In genomic region chr19:4415352-4415751, GRCh38 we compare ENCODE assay signal across 12 cellular contexts. TPM values are rescaled to one million over a fixed set of nuclear protein-coding genes. Genes with fewer than 3 reads are reported as not detected.
A peak's percentile ranks its signal among the peaks of the same experiment; 100 is the strongest.
DNase-seq lines count a peak whose midpoint lies in the region; ATAC-seq, FAIRE-seq and TF ChIP-seq lines count a peak whose summit lies in the region.
"Had no signal": no experiment of that assay in that cellular context is flagged by ENCODE, and none has a peak within 500 bp of the region (broad histone marks: within the 10 kb centered on the region; RNA-seq: fewer than 3 reads in every experiment).

No MANE protein-coding gene starts in this region.

- WGBS in K562 (ENCODE audit: insufficient coverage, low coverage, missing lambda C conversion rate) = 93% methylated on average over 10 of the region's 10 CpGs
- WGBS in small intestine, 3 donors = 42 to 59% (median 59%) methylated on average over 10 of the region's 10 CpGs

- peak overlapping the region; percentile 35 for H3K9ac ChIP-seq in HUES6 (ENCODE audit: low read length)
- H3K9ac ChIP-seq in K562 (ENCODE audit: insufficient read depth in 1 of 2, low read depth in 2 of 2, low read length in 2 of 2) = peak overlapping the region in 1 of 2 experiments; percentile 79; a peak in 2 of 4 replicates

- no peaks in the 10 kb centered on the region for H3K27me3 ChIP-seq in HUES6 (ENCODE audit: control insufficient read depth, insufficient read depth, low read length)
- H3K27me3 ChIP-seq in K562 (ENCODE audit: control insufficient read depth in 2 of 2, insufficient read depth in 2 of 2, low read length in 2 of 2) = no peaks in the 10 kb centered on the region
- no peaks in the 10 kb centered on the region for H3K27me3 ChIP-seq in left lung
- no peaks in the 10 kb centered on the region for H3K27me3 ChIP-seq in small intestine (ENCODE audit: control insufficient read depth in 2 of 2, insufficient read depth in 2 of 2, low read length in 2 of 2)
- H3K27me3 ChIP-seq: stomach had no signal

- H3K4me3 ChIP-seq in HUES6 (ENCODE audit: low read depth, low read length) = no peak overlapping the region
- no peak overlapping the region for H3K4me3 ChIP-seq in K562
- no peak overlapping the region for H3K4me3 ChIP-seq in left lung
- no peak overlapping the region for H3K4me3 ChIP-seq in small intestine (ENCODE audit: low read depth in 1 of 2, low read length in 2 of 2)
- H3K4me3 ChIP-seq: stomach had no signal

- in situ Hi-C loops in K562 (cut with MboI) = no loop called here

- H3K27ac ChIP-seq in HUES6 (ENCODE audit: low read depth, low read length) (peak overlapping the region; percentile 52), K562 (ENCODE audit: extremely low read depth, low read depth, low read length) (no peak overlapping the region), left lung (peak overlapping the region in 1 of 2 donors; percentile 13), small intestine (ENCODE audit: low read depth in 1 of 2, low read length in 1 of 2) (no peak overlapping the region)

- H4K20me1 ChIP-seq in K562 (replicated peaks; ENCODE audit: control insufficient read depth, insufficient read depth, low read length) = peaks cover 27% of the 10 kb centered on the region

- H3K36me3 ChIP-seq in HUES6 (ENCODE audit: control insufficient read depth, insufficient read depth, low read length) (peaks cover 91% of the 10 kb centered on the region), K562 (ENCODE audit: control insufficient read depth, insufficient read depth, low read length) (peaks cover 92% of the 10 kb centered on the region), left lung (peaks cover 0 to 21% of the 10 kb centered on the region in 2 donors), small intestine (ENCODE audit: control insufficient read depth in 2 of 2, insufficient read depth in 2 of 2, low read length in 2 of 2) (peaks cover 0 to 4% of the 10 kb centered on the region in 2 donors)

- POLR2A ChIA-PET in K562 (lab: Yijun Ruan, JAX) = interaction anchor here (0.7 to 4.7 kb wide), 10 partner anchors 8 to 143 kb away, joined by 3 to 28 read pairs (median 4); partner anchors contain the start of gene CHAF1A

- no peak for TF ChIP-seq RAD21 in K562 (CRISPR knock-in tag; conservative IDR thresholded peaks at IDR 0.05 in 1 of 2, IDR thresholded peaks at IDR 0.05 in 1 of 2)

- no peak overlapping the region for H3K4me2 ChIP-seq in K562 (ENCODE audit: insufficient read depth, low read length)

- TF ChIP-seq EP300 in K562 (IDR thresholded peaks at IDR 0.05; ENCODE audit: low read length) = no peak

- H3K4me1 ChIP-seq in HUES6 (ENCODE audit: control insufficient read depth, insufficient read depth, low read length) (peaks cover 19% of the 10 kb centered on the region), K562 (replicated peaks in 1 of 2; ENCODE audit: control insufficient read depth in 2 of 2, insufficient read depth in 2 of 2, low read length in 2 of 2) (peaks cover 4 to 19% of the 10 kb centered on the region in 2 experiments; a peak in 4 of 5 replicates), left lung (no peaks in the 10 kb centered on the region), small intestine (ENCODE audit: control insufficient read depth in 2 of 2, insufficient read depth in 1 of 2, low read depth in 1 of 2, low read length in 1 of 2) (peaks cover 4 to 5% of the 10 kb centered on the region in 2 donors)

- no peak for FAIRE-seq in K562 (lab: Jason Lieb, UNC)
- FAIRE-seq in small intestine (lab: Jason Lieb, UNC) = no peak

- intact Hi-C loops in K562 (cut with micrococcal nuclease) = no loop called here
- intact Hi-C loops in left lung (cut with DNase I) = no loop called here

- H2AFZ ChIP-seq in K562 (ENCODE audit: low read depth, low read length) = no peak overlapping the region

- TF ChIP-seq CTCF in K562 (IDR thresholded peaks at IDR 0.05 in 2 of 3, conservative IDR thresholded peaks at IDR 0.05 in 1 of 3; ENCODE audit: insufficient read depth in 2 of 3, low read depth in 1 of 3, low read length in 3 of 3) = no peak
- no peak for TF ChIP-seq CTCF in left lung (IDR thresholded peaks at IDR 0.05)

- peaks cover 78% of the 10 kb centered on the region for H3K79me2 ChIP-seq in K562 (ENCODE audit: control insufficient read depth, insufficient read depth, low read length)

- TF ChIP-seq POLR2A in K562 (conservative IDR thresholded peaks at IDR 0.05) = no peak

- DNase-seq in K562 (ENCODE audit: extremely low read depth in 1 of 4, low spot score in 3 of 4) = no peak
- DNase-seq in left lung = peak in 1 of 2 donors; percentile 19
- DNase-seq in small intestine = peak; percentile 18
- no peak for DNase-seq in DMS153 (lab: John Stamatoyannopoulos, UW)
- DNase-seq in kidney glomerular epithelial cell (lab: John Stamatoyannopoulos, UW) = no peak
- DNase-seq: activated T-cell treated with anti-CD3 and anti-CD28 coated beads, Interleukin-2, amount 50 U/mL, for 24 hours; CD4-positive, alpha-beta T cell; retina; stomach had no signal

- BruUV-seq in K562 (replicated peaks; lab: Mats Ljungman, UMichigan) = no TSS peak

- no peaks in the 10 kb centered on the region for H3K9me3 ChIP-seq in HUES6 (ENCODE audit: control insufficient read depth, insufficient read depth, low read depth, low read length)
- H3K9me3 ChIP-seq in K562 (replicated peaks; ENCODE audit: control insufficient read depth, insufficient read depth, low read depth, low read length) = no peaks in the 10 kb centered on the region
- H3K9me3 ChIP-seq in left lung = no peaks in the 10 kb centered on the region
- H3K9me3 ChIP-seq in small intestine (ENCODE audit: control insufficient read depth, low read depth) = no peaks in the 10 kb centered on the region
- H3K9me3 ChIP-seq: stomach had no signal

- CTCF ChIA-PET in K562 (lab: Yijun Ruan, JAX; ENCODE audit: low intra/inter-chr PET ratio) = no interaction called here

- no peak for ATAC-seq in K562
- ATAC-seq in left lung = peak; percentile 15
- no peak for ATAC-seq in HG03342 (IDR thresholded peaks at IDR 0.05; ENCODE audit: unreplicated experiment)
- ATAC-seq: activated CD4-positive, CD25-positive, alpha-beta regulatory T cell treated with anti-CD3 and anti-CD28 coated beads, Interleukin-2, amount 50 U/mL, for 24 hours had no signal

- H3K9me1 ChIP-seq in K562 (ENCODE audit: control insufficient read depth, insufficient read depth, low read length) = no peaks in the 10 kb centered on the region

RNA-seq across cellular contexts. Expression of gene CHAF1A, which starts 12.9 kb away (rescaled TPM):
- total RNA-seq in K562 (2011; cell fraction: chromatin; rRNA removed; ENCODE audit: low replicate concordance) = 122 and 169 TPM in 2 replicates
- total RNA-seq in K562 (2011; cell fraction: nucleolus; rRNA removed) = 101 and 121 TPM in 2 replicates
- 83.4 and 88.4 TPM in 2 replicates for total RNA-seq in K562 (2011; cell fraction: nucleoplasm; rRNA removed)
- total RNA-seq in K562 (2014; rRNA removed) (61.1 and 78.3 TPM in 2 replicates), K562 (2014; rRNA removed; fragmentation: Illumina TruSeq; extraction: Trizol) (32.5 and 42.6 TPM in 2 replicates), K562 (2015; rRNA removed; fragmentation: Illumina TruSeq; extraction: Trizol) (51.4 and 51.8 TPM in 2 replicates), K562 (2021) (78.6 and 86.9 TPM in 2 replicates), left lung (10 to 100 TPM; 15.6 to 24.1 TPM)
- polyA plus RNA-seq in K562 (2011; rRNA removed) (32.0 and 35.3 TPM in 2 replicates), K562 (2014; fragmentation: Illumina TruSeq; extraction: Trizol) (45.2 and 59.3 TPM in 2 replicates), K562 (2014; fragmentation: Nextera tagmentation; extraction: Ambion mirVana) (1 to 10 TPM; 1.6 to 2.1 TPM), K562 (2014; rRNA removed) (65.4 and 73.4 TPM in 2 replicates), small intestine (10 to 100 TPM in 1 of 3 donors, 1 to 10 TPM in 2; 4.0 to 13.5 (median 5.9) TPM)
- polyA plus RNA-seq in K562 (2011; cell fraction: cytosol; rRNA removed) = 33.8 and 95.9 TPM in 2 replicates
- polyA plus RNA-seq in K562 (2011; cell fraction: nucleus; rRNA removed) = 46.7 and 100 TPM in 2 replicates
- polyA plus RNA-seq in K562 (2012) = 65.6 and 65.8 TPM in 2 replicates
- 33.8 and 38.5 TPM in 2 replicates for polyA minus RNA-seq in K562 (2011; rRNA and poly(A)+ RNA removed)
- polyA minus RNA-seq in K562 (2011; cell fraction: cytosol; rRNA and poly(A)+ RNA removed) = 43.1 and 61.4 TPM in 2 replicates
- polyA minus RNA-seq in K562 (2011; cell fraction: nucleus; rRNA and poly(A)+ RNA removed) = 35.1 and 42.1 TPM in 2 replicates

RNA-seq across cellular contexts. Expression of gene SH3GL1, which starts 15.0 kb away (rescaled TPM):
- total RNA-seq in K562 (2011; cell fraction: chromatin; rRNA removed; ENCODE audit: low replicate concordance) = 74.6 and 119 TPM in 2 replicates
- total RNA-seq in K562 (2011; cell fraction: nucleolus; rRNA removed) = 59.7 and 60.0 TPM in 2 replicates
- total RNA-seq in K562 (2011; cell fraction: nucleoplasm; rRNA removed) = 58.7 and 78.3 TPM in 2 replicates
- total RNA-seq in K562 (2014; rRNA removed) = 48.0 and 60.1 TPM in 2 replicates
- total RNA-seq in K562 (2014; rRNA removed; fragmentation: Illumina TruSeq; extraction: Trizol) = 6.1 and 9.4 TPM in 2 replicates
- 28.6 and 29.1 TPM in 2 replicates for total RNA-seq in K562 (2015; rRNA removed; fragmentation: Illumina TruSeq; extraction: Trizol)
- 72.0 and 75.3 TPM in 2 replicates for total RNA-seq in K562 (2021)
- polyA plus RNA-seq in K562 (2011; rRNA removed) = 25.7 and 44.0 TPM in 2 replicates
- polyA plus RNA-seq in K562 (2011; cell fraction: cytosol; rRNA removed) = 41.8 and 96.4 TPM in 2 replicates
- 68.2 and 94.2 TPM in 2 replicates for polyA plus RNA-seq in K562 (2011; cell fraction: nucleus; rRNA removed)
- polyA plus RNA-seq in K562 (2012) = 51.2 and 58.7 TPM in 2 replicates
- polyA plus RNA-seq in K562 (2014; fragmentation: Illumina TruSeq; extraction: Trizol) = 25.5 and 57.0 TPM in 2 replicates
- 1 to 10 TPM; 1.7 to 2.1 TPM for polyA plus RNA-seq in K562 (2014; fragmentation: Nextera tagmentation; extraction: Ambion mirVana)
- polyA plus RNA-seq in K562 (2014; rRNA removed) = 58.5 and 64.7 TPM in 2 replicates
- polyA minus RNA-seq in K562 (2011; rRNA and poly(A)+ RNA removed) = 8.2 and 13.7 TPM in 2 replicates
- polyA minus RNA-seq in K562 (2011; cell fraction: cytosol; rRNA and poly(A)+ RNA removed) = 31.3 and 36.5 TPM in 2 replicates
- polyA minus RNA-seq in K562 (2011; cell fraction: nucleus; rRNA and poly(A)+ RNA removed) = 17.4 and 22.5 TPM in 2 replicates
- 10 to 100 TPM; 64.6 to 71.8 TPM for total RNA-seq in left lung
- polyA plus RNA-seq in small intestine = 100 to 1,000 TPM in 2 of 3 donors, 10 to 100 TPM in 1; 64.9 to 108 (median 101) TPM

RNA-seq across cellular contexts. Expression of gene UBXN6, which starts 42.2 kb away (rescaled TPM):
- total RNA-seq in K562 (2011; cell fraction: chromatin; rRNA removed; ENCODE audit: low replicate concordance) = 23.2 and 58.0 TPM in 2 replicates
- 57.5 and 64.5 TPM in 2 replicates for total RNA-seq in K562 (2011; cell fraction: nucleolus; rRNA removed)
- total RNA-seq in K562 (2011; cell fraction: nucleoplasm; rRNA removed) = 32.2 and 37.0 TPM in 2 replicates
- 49.7 and 63.6 TPM in 2 replicates for total RNA-seq in K562 (2014; rRNA removed)
- 8.6 and 11.0 TPM in 2 replicates for total RNA-seq in K562 (2014; rRNA removed; fragmentation: Illumina TruSeq; extraction: Trizol)
- 29.5 and 33.1 TPM in 2 replicates for total RNA-seq in K562 (2015; rRNA removed; fragmentation: Illumina TruSeq; extraction: Trizol)
- total RNA-seq in K562 (2021) = 80.8 and 90.2 TPM in 2 replicates
- 38.2 and 51.7 TPM in 2 replicates for polyA plus RNA-seq in K562 (2011; rRNA removed)
- 58.6 and 121 TPM in 2 replicates for polyA plus RNA-seq in K562 (2011; cell fraction: cytosol; rRNA removed)
- 54.4 and 74.2 TPM in 2 replicates for polyA plus RNA-seq in K562 (2011; cell fraction: nucleus; rRNA removed)
- 56.8 and 86.6 TPM in 2 replicates for polyA plus RNA-seq in K562 (2012)
- 17.5 and 45.2 TPM in 2 replicates for polyA plus RNA-seq in K562 (2014; fragmentation: Illumina TruSeq; extraction: Trizol)
- polyA plus RNA-seq in K562 (2014; fragmentation: Nextera tagmentation; extraction: Ambion mirVana) = 1 to 10 TPM in 1 of 2 experiments, under 1 TPM in 1; 0.48 to 1.8 TPM
- polyA plus RNA-seq in K562 (2014; rRNA removed) = 59.4 and 59.7 TPM in 2 replicates
- 17.1 and 20.7 TPM in 2 replicates for polyA minus RNA-seq in K562 (2011; rRNA and poly(A)+ RNA removed)
- polyA minus RNA-seq in K562 (2011; cell fraction: cytosol; rRNA and poly(A)+ RNA removed) = 32.3 and 41.4 TPM in 2 replicates
- polyA minus RNA-seq in K562 (2011; cell fraction: nucleus; rRNA and poly(A)+ RNA removed) = 14.9 and 15.9 TPM in 2 replicates
- 10 to 100 TPM; 86.0 to 89.5 TPM for total RNA-seq in left lung
- 100 to 1,000 TPM in 2 of 3 donors, 10 to 100 TPM in 1; 82.7 to 194 (median 157) TPM for polyA plus RNA-seq in small intestine

RNA-seq across cellular contexts. Expression of gene HDGFL2, which starts 56.7 kb away (rescaled TPM):
- total RNA-seq in K562 (2011; cell fraction: chromatin; rRNA removed; ENCODE audit: low replicate concordance) = 18.0 and 40.2 TPM in 2 replicates
- 25.8 and 27.2 TPM in 2 replicates for total RNA-seq in K562 (2011; cell fraction: nucleolus; rRNA removed)
- 18.5 and 20.0 TPM in 2 replicates for total RNA-seq in K562 (2011; cell fraction: nucleoplasm; rRNA removed)
- total RNA-seq in K562 (2014; rRNA removed) (48.7 and 61.7 TPM in 2 replicates), K562 (2014; rRNA removed; fragmentation: Illumina TruSeq; extraction: Trizol) (10.7 and 12.3 TPM in 2 replicates), K562 (2015; rRNA removed; fragmentation: Illumina TruSeq; extraction: Trizol) (27.9 and 29.4 TPM in 2 replicates), K562 (2021) (39.7 and 45.9 TPM in 2 replicates), left lung (10 to 100 TPM; 30.9 to 36.6 TPM)
- polyA plus RNA-seq in K562 (2011; rRNA removed) (14.3 and 21.1 TPM in 2 replicates), K562 (2014; fragmentation: Illumina TruSeq; extraction: Trizol) (16.0 and 27.4 TPM in 2 replicates), K562 (2014; fragmentation: Nextera tagmentation; extraction: Ambion mirVana) (under 1 TPM; 0.13 to 0.21 TPM), K562 (2014; rRNA removed) (39.7 and 50.8 TPM in 2 replicates), small intestine (10 to 100 TPM; 18.4 to 34.8 (median 22.1) TPM)
- 10.7 and 15.1 TPM in 2 replicates for polyA plus RNA-seq in K562 (2011; cell fraction: cytosol; rRNA removed)
- 32.8 and 44.3 TPM in 2 replicates for polyA plus RNA-seq in K562 (2011; cell fraction: nucleus; rRNA removed)
- 29.5 and 31.2 TPM in 2 replicates for polyA plus RNA-seq in K562 (2012)
- 9.0 and 10.3 TPM in 2 replicates for polyA minus RNA-seq in K562 (2011; rRNA and poly(A)+ RNA removed)
- polyA minus RNA-seq in K562 (2011; cell fraction: cytosol; rRNA and poly(A)+ RNA removed) = 14.8 and 23.0 TPM in 2 replicates
- 6.3 and 9.2 TPM in 2 replicates for polyA minus RNA-seq in K562 (2011; cell fraction: nucleus; rRNA and poly(A)+ RNA removed)
